In the genomic region with DNA sequence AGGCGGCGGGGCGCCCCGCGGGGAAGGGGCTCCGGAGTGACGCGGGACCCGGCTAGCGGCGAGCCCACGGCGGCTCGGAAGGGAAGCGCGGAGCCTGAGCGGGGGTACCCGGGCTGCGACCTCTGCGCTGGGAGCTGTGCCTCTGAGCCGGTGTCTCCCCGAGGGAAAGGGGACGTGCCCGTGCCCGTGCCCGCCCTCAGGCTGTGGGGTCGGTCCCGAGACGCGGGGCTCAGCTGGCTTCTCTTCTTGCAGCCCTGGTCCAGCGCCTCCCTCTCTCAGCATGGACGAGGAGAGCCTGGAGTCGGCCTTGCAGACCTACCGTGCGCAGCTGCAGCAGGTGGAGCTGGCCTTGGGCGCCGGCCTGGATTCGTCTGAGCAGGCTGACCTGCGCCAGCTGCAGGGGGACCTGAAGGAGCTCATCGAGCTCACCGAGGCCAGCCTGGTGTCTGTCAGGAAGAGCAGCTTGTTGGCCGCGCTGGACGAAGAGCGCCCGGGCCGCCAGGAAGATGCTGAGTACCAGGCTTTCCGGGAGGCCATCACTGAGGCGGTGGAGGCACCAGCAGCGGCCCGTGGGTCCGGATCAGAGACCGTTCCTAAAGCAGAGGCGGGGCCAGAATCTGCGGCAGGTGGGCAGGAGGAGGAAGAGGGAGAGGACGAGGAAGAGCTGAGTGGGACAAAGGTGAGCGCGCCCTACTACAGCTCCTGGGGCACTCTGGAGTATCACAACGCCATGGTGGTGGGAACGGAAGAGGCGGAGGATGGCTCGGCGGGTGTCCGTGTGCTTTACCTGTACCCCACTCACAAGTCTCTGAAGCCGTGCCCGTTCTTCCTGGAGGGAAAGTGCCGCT, we compare ENCODE assay signal across 1 cellular context.
TF ChIP-seq lines count a peak whose summit lies in the region.

No MANE protein-coding gene starts in this region.

TF ChIP-seq in endothelial cell of umbilical vein, 7 proteins besides CTCF, POLR2A, EP300 and RAD21:
- TF ChIP-seq, protein P1, sequence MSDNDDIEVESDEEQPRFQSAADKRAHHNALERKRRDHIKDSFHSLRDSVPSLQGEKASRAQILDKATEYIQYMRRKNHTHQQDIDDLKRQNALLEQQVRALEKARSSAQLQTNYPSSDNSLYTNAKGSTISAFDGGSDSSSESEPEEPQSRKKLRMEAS (IDR thresholded peaks at IDR 0.05; ENCODE audit: insufficient read depth, insufficient read length) = no peak
- TF ChIP-seq MYC (IDR thresholded peaks at IDR 0.05; ENCODE audit: low read depth, low read length) = no peak
- no peak for TF ChIP-seq FOS (IDR thresholded peaks at IDR 0.05; ENCODE audit: borderline replicate concordance, insufficient read depth, low read length)
- TF ChIP-seq GATA2 (IDR thresholded peaks at IDR 0.05; ENCODE audit: insufficient read depth, insufficient read length, low read depth, low read length) = no peak
- no peak for TF ChIP-seq POLR2AphosphoS5 (IDR thresholded peaks at IDR 0.05; ENCODE audit: insufficient read depth, low read depth, low read length)
